In the genomic region with DNA sequence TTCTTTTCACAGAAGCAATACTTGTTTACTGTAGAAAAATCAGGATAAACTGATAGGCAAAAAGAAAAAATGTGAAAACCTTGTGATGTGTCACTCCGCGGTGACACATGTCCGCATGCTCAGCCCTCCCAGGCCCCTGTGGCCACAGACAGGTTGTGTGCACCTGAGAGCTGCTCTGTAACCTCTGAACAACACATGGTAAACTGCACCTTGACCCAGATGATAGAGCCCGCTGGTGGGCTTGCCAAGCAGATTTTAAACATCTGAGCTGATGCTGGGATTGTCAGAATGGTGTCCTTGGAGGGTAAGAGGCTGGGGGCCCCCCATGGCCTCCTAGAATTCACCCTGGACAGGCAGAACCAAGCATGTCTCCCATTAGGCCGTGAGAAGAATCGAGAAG, we compare ENCODE assay signal across 20 cellular contexts. TPM values are rescaled to one million over a fixed set of nuclear protein-coding genes. Genes with fewer than 3 reads are reported as not detected.
A peak's percentile ranks its signal among the peaks of the same experiment; 100 is the strongest.
DNase-seq lines count a peak whose midpoint lies in the region; ATAC-seq and TF ChIP-seq lines count a peak whose summit lies in the region.
"Had no signal": no experiment of that assay in that cellular context is flagged by ENCODE, and none has a peak within 500 bp of the region (broad histone marks: within the 10 kb centered on the region; RNA-seq: fewer than 3 reads in every experiment).

No MANE protein-coding gene starts in this region.

- no peak overlapping the region for H3K56ac ChIP-seq in mesendoderm (ENCODE audit: low read length)

- H2AK5ac ChIP-seq in mesendoderm (ENCODE audit: low read length), result no peak overlapping the region

- H3K23ac ChIP-seq in mesendoderm (ENCODE audit: low read length), result no peak overlapping the region

- no peak overlapping the region for H3K4ac ChIP-seq in mesendoderm (ENCODE audit: low read depth, low read length)

- H2BK15ac ChIP-seq in mesendoderm (replicated peaks; ENCODE audit: low read depth), result no peak overlapping the region

- no peak for ATAC-seq in lower lobe of right lung
- no peak for ATAC-seq in GM19452 (IDR thresholded peaks at IDR 0.05; ENCODE audit: unreplicated experiment)
- no peak for ATAC-seq in stimulated activated naive CD8-positive, alpha-beta T cell treated with anti-CD3 and anti-CD28 coated beads, Interleukin-15, Interleukin-2, amounts not matched to agents 100 U/mL and 50 U/mL, for 24 hours
- ATAC-seq: activated T-cell treated with anti-CD3 and anti-CD28 coated beads, Interleukin-2, amount 50 U/mL, for 72 hours had no signal

- H3K9me3 ChIP-seq in lower lobe of right lung, result no peaks in the 10 kb centered on the region
- H3K9me3 ChIP-seq: Caco-2 had no signal

- no peak overlapping the region for H2BK5ac ChIP-seq in mesendoderm (ENCODE audit: low read length)

- no peaks in the 10 kb centered on the region for H3K79me1 ChIP-seq in mesendoderm (ENCODE audit: low read length)

- H3K4me2 ChIP-seq in mesendoderm (ENCODE audit: low read length), result no peak overlapping the region
- H3K4me2 ChIP-seq: neural progenitor cell had no signal

- no peak overlapping the region for H4K5ac ChIP-seq in mesendoderm (ENCODE audit: low read length)

- H3K36me3 ChIP-seq in lower lobe of right lung (peaks cover 32% of the 10 kb centered on the region), mesendoderm (ENCODE audit: control insufficient read depth, insufficient read depth, low read length) (no peaks in the 10 kb centered on the region)
- H3K36me3 ChIP-seq: neural progenitor cell had no signal

- no peak for TF ChIP-seq CTCF in coronary artery (IDR thresholded peaks at IDR 0.05)
- TF ChIP-seq CTCF in lower lobe of right lung (IDR thresholded peaks at IDR 0.05), result no peak
- no peak for TF ChIP-seq CTCF in GM10266 (IDR thresholded peaks at IDR 0.05; ENCODE audit: control insufficient read depth, insufficient read depth, low read depth, missing control alignments)

- H3K27me3 ChIP-seq in lower lobe of right lung (ENCODE audit: low read depth) (no peaks in the 10 kb centered on the region), mesendoderm (ENCODE audit: insufficient read depth, low read length, poor library complexity) (no peaks in the 10 kb centered on the region)
- H3K27me3 ChIP-seq: neural progenitor cell had no signal

- H3K27ac ChIP-seq in coronary artery, result peak overlapping the region; percentile 86
- H3K27ac ChIP-seq in lower lobe of right lung, result peak overlapping the region; percentile 71
- H3K27ac ChIP-seq in substantia nigra (ENCODE audit: low read depth, low read length, poor library complexity, severe bottlenecking), result peak overlapping the region; percentile 38
- no peak overlapping the region for H3K27ac ChIP-seq in mesendoderm (ENCODE audit: low read depth, low read length)
- H3K27ac ChIP-seq: epithelial cell of prostate, neural progenitor cell had no signal

- peaks cover 20% of the 10 kb centered on the region for H3K4me1 ChIP-seq in lower lobe of right lung
- no peaks in the 10 kb centered on the region for H3K4me1 ChIP-seq in mesendoderm (ENCODE audit: control insufficient read depth, low read depth, low read length)
- H3K4me1 ChIP-seq: Caco-2, neural progenitor cell had no signal

- WGBS in mesendoderm (ENCODE audit: extremely low coverage, insufficient coverage, low lambda C conversion rate), result no CpG with 5 or more reads among the region's 6 CpGs

- H3K4me3 ChIP-seq in coronary artery, result no peak overlapping the region
- no peak overlapping the region for H3K4me3 ChIP-seq in lower lobe of right lung
- H3K4me3 ChIP-seq in mesendoderm (ENCODE audit: low read length), result no peak overlapping the region
- H3K4me3 ChIP-seq: neural progenitor cell, skin epidermis had no signal

- no peak overlapping the region for H4K8ac ChIP-seq in mesendoderm (ENCODE audit: low read depth, low read length)

- no peak overlapping the region for H2BK120ac ChIP-seq in mesendoderm (ENCODE audit: low read depth, low read length)

- intact Hi-C loops in lower lobe of right lung (cut with DNase I), result no loop called here

- H3K18ac ChIP-seq in mesendoderm (ENCODE audit: low read length), result no peak overlapping the region

- H3K79me2 ChIP-seq in mesendoderm (ENCODE audit: control insufficient read depth, insufficient read depth, low read length), result no peaks in the 10 kb centered on the region

- peak; percentile 20 for DNase-seq in SW480 (ENCODE audit: low spot score)
- DNase-seq in coronary artery (ENCODE audit: low spot score), result no peak
- DNase-seq in lower lobe of right lung, result no peak
- DNase-seq in substantia nigra (lab: John Stamatoyannopoulos, UW), result no peak
- no peak for DNase-seq in mesendoderm
- DNase-seq in GM10266 (ENCODE audit: extremely low spot score), result no peak
- no peak for DNase-seq in stimulated activated naive CD8-positive, alpha-beta T cell treated with anti-CD3 and anti-CD28 coated beads, Interleukin-15, Interleukin-2, amounts not matched to agents 100 U/mL and 50 U/mL, for 24 hours
- DNase-seq: activated CD4-positive, alpha-beta memory T cell treated with anti-CD3 and anti-CD28 coated beads, Interleukin-2, amount 10 ng/mL, durations not matched to agents 7 days and 5 days; activated T-cell treated with anti-CD3 and anti-CD28 coated beads, Interleukin-2, amount 50 U/mL, for 72 hours; Caco-2; immature natural killer cell; MV-4-11; NCI-H2081 treated with DMSO at 0.1 percent for 48 hours; NCI-H69; stimulated activated CD4-positive, alpha-beta T cell treated with anti-CD3 and anti-CD28 coated beads, Interleukin-4, amount 100 ng/mL, for 4 hours; SW 1271 had no signal

- no peak overlapping the region for H3K9ac ChIP-seq in mesendoderm (ENCODE audit: low read length)
- H3K9ac ChIP-seq: neural progenitor cell had no signal

RNA-seq across cellular contexts. Expression of gene DHRS12, which starts 33.8 kb away (rescaled TPM):
- total RNA-seq in lower lobe of right lung, result 13.4 TPM
- polyA plus RNA-seq in mesendoderm (2013, experiment 1 of 2), result 3.6 TPM
- 4.6 TPM for polyA plus RNA-seq in mesendoderm (2013, experiment 2 of 2)
